ENCODE assay signal across 8 cellular contexts in genomic region chr6:33248643-33248931, GRCh38. TPM values are rescaled to one million over a fixed set of nuclear protein-coding genes. Genes with fewer than 3 reads are reported as not detected.
DNase-seq lines count a peak whose midpoint lies in the region; ATAC-seq, FAIRE-seq and TF ChIP-seq lines count a peak whose summit lies in the region.

No MANE protein-coding gene starts in this region.

- ATAC-seq in HG02642 (IDR thresholded peaks at IDR 0.05; ENCODE audit: poor library complexity, unreplicated experiment) (peak; percentile 5), RWPE2 (ENCODE audit: low read depth) (peak; percentile 20; the same call in 2 of the 3 replicates)

- H2BK5ac ChIP-seq in H1 (ENCODE audit: low read depth, low read length) = no peak overlapping the region

- no peak overlapping the region for H3K14ac ChIP-seq in H1 (ENCODE audit: insufficient read length)

- H2AFZ ChIP-seq in H1 (ENCODE audit: low read length) = no peak overlapping the region

- H2BK20ac ChIP-seq in H1 (ENCODE audit: low read length) = no peak overlapping the region

- H4K20me1 ChIP-seq in H1 (replicated peaks in 1 of 2; ENCODE audit: control insufficient read depth in 1 of 2, insufficient read depth in 2 of 2, low read length in 2 of 2) = no peaks in the 10 kb centered on the region

- no peak overlapping the region for H3K23ac ChIP-seq in H1 (ENCODE audit: insufficient read length)

- WGBS in H1 (ENCODE audit: extremely low coverage in 1 of 2, insufficient coverage in 1 of 2, insufficient read length in 1 of 2, insufficient replicate concordance in 2 of 2, low coverage in 1 of 2, low lambda C conversion rate in 2 of 2, missing lambda C conversion rate in 1 of 2), 2 experiments = 15% methylated on average over 14 of the region's 18 CpGs; no CpG with 5 or more reads in 1 of the 2 experiments

- no peak for TF ChIP-seq CTCF in GM12864 (IDR thresholded peaks at IDR 0.05; ENCODE audit: low read depth, low read length, missing control alignments)
- peak; percentile 71 for TF ChIP-seq CTCF in RWPE2 (IDR thresholded peaks at IDR 0.05; ENCODE audit: poor library complexity, severe bottlenecking)
- no peak for TF ChIP-seq CTCF in H1 (IDR thresholded peaks at IDR 0.05; ENCODE audit: control extremely low read depth in 1 of 3, insufficient read depth in 1 of 3, low read depth in 1 of 3, low read length in 3 of 3)

- no peak overlapping the region for H3K18ac ChIP-seq in H1 (ENCODE audit: extremely low read depth, low read length)

- no peak overlapping the region for H4K91ac ChIP-seq in H1 (replicated peaks; ENCODE audit: insufficient read length, low read length)

- no peak overlapping the region for H2BK12ac ChIP-seq in H1 (ENCODE audit: low read depth, low read length)

- H3K4me2 ChIP-seq in H1 (ENCODE audit: insufficient read depth in 1 of 2, low read depth in 2 of 2, low read length in 2 of 2) = peak overlapping the region; percentile 63 to 98

- no peak overlapping the region for H3K9ac ChIP-seq in H1 (replicated peaks in 1 of 4; ENCODE audit: extremely low read depth in 1 of 4, low read depth in 3 of 4, low read length in 3 of 4)

- TF ChIP-seq EP300 in H1 (IDR thresholded peaks at IDR 0.05; ENCODE audit: borderline replicate concordance in 1 of 2, low read depth in 2 of 2, low read length in 2 of 2) = no peak

- no peak for FAIRE-seq in H1 (lab: Jason Lieb, UNC)

- H3K4me3 ChIP-seq in GM12864 (ENCODE audit: low read depth, low read length) (peak overlapping the region; percentile 78), RWPE2 (ENCODE audit: severe bottlenecking) (peak overlapping the region; percentile 38), H1 (ENCODE audit: extremely low read depth in 1 of 4, insufficient read depth in 2 of 4, low read depth in 3 of 4, low read length in 4 of 4) (peak overlapping the region; percentile 20 to 70 (median 52); a peak in 7 of 8 replicates)

- H3K23me2 ChIP-seq in H1 (ENCODE audit: low read depth, low read length) = peaks cover 9% of the 10 kb centered on the region; the same call in 1 of the 2 replicates

- H3K79me2 ChIP-seq in H1 (ENCODE audit: control insufficient read depth in 1 of 2, insufficient read depth in 2 of 2, low read length in 2 of 2) = no peaks in the 10 kb centered on the region

- H3K56ac ChIP-seq in H1 (replicated peaks; ENCODE audit: insufficient read length, low read depth, low read length) = no peak overlapping the region

- H4K5ac ChIP-seq in H1 (ENCODE audit: insufficient read length, low read depth, low read length) = no peak overlapping the region

- no peak overlapping the region for H2AK5ac ChIP-seq in H1 (ENCODE audit: low read depth, low read length)

- H3K27me3 ChIP-seq in RWPE2 (ENCODE audit: insufficient read depth, poor library complexity, severe bottlenecking) (no peaks in the 10 kb centered on the region), H1 (replicated peaks in 1 of 4; ENCODE audit: control insufficient read depth in 3 of 4, extremely low read depth in 1 of 4, insufficient read depth in 3 of 4, low read length in 3 of 4) (peaks cover 0 to 21% (median 11%) of the 10 kb centered on the region in 4 experiments; a peak in 6 of 7 replicates)

- H3K9me3 ChIP-seq in RWPE2 (ENCODE audit: severe bottlenecking) (no peaks in the 10 kb centered on the region), H1 (ENCODE audit: insufficient read depth in 2 of 2, low read depth in 1 of 2, low read length in 1 of 2) (no peaks in the 10 kb centered on the region)

- no peak overlapping the region for H3K4ac ChIP-seq in H1 (replicated peaks; ENCODE audit: insufficient read length, low read depth, low read length)

- no peak overlapping the region for H2BK120ac ChIP-seq in H1 (replicated peaks; ENCODE audit: low read depth, low read length)

- peak overlapping the region; percentile 83 for H3K27ac ChIP-seq in RWPE2 (ENCODE audit: poor library complexity, severe bottlenecking)
- no peak overlapping the region for H3K27ac ChIP-seq in H1 (ENCODE audit: low read depth, low read length)

- H3K79me1 ChIP-seq in H1 (ENCODE audit: low read depth, low read length) = no peaks in the 10 kb centered on the region

- CTCF ChIA-PET in H1 (lab: Charles Lee; ENCODE audit: partially characterized antibody) = interaction anchor here (0.9 to 7.9 kb wide), 39 partner anchors 11 to 315 kb away, joined by 3 to 107 read pairs (median 6); partner anchors contain the start of genes HSD17B8, RING1, RPS18 and VPS52

- POLR2A ChIA-PET in H1 (lab: Charles Lee; ENCODE audit: partially characterized antibody) = interaction anchor here (0.7 to 2.2 kb wide), 15 partner anchors 8 to 276 kb away, joined by 3 to 15 read pairs (median 5); partner anchors contain the start of genes HSD17B8, RGL2, RING1 and RPS18

- no peak overlapping the region for H2BK15ac ChIP-seq in H1 (ENCODE audit: low read length)

- H3K4me1 ChIP-seq in RWPE2 (ENCODE audit: insufficient read depth, poor library complexity, severe bottlenecking) (peaks cover 10% of the 10 kb centered on the region), H1 (replicated peaks in 1 of 4; ENCODE audit: control insufficient read depth in 3 of 4, insufficient read depth in 4 of 4, low read length in 3 of 4) (peaks cover 0 to 10% (median 7%) of the 10 kb centered on the region in 4 experiments; a peak in 4 of 7 replicates)

- no peak overlapping the region for H4K8ac ChIP-seq in H1 (ENCODE audit: extremely low read depth, insufficient read depth, low read length)

- no peak for DNase-seq in GM12864 (ENCODE audit: low read depth)
- DNase-seq in RWPE2 (ENCODE audit: low spot score) = no peak
- no peak for DNase-seq in H1 (ENCODE audit: low read depth in 1 of 2, low spot score in 2 of 2)
- peak; percentile 61 for DNase-seq in myocyte (ENCODE audit: low read depth)
- no peak for DNase-seq in HuH-7 (ENCODE audit: low spot score)
- DNase-seq in kidney glomerular epithelial cell (lab: John Stamatoyannopoulos, UW) = no peak
- DNase-seq in OCI-M1 (lab: John Stamatoyannopoulos, UW) = no peak

- H3K36me3 ChIP-seq in RWPE2 (ENCODE audit: low read depth) (peaks cover 8% of the 10 kb centered on the region), H1 (ENCODE audit: control insufficient read depth in 2 of 4, insufficient read depth in 4 of 4, low read length in 3 of 4) (peaks cover 0 to 2% (median 0%) of the 10 kb centered on the region in 4 experiments; a peak in 1 of 8 replicates)

- TF ChIP-seq RAD21 in H1 (IDR thresholded peaks at IDR 0.05 in 1 of 2, conservative IDR thresholded peaks at IDR 0.05 in 1 of 2; ENCODE audit: low read depth in 2 of 2, low read length in 2 of 2) = no peak

- TF ChIP-seq POLR2A in H1 (IDR thresholded peaks at IDR 0.05; ENCODE audit: control extremely low read depth in 1 of 2, low read depth in 2 of 2, low read length in 2 of 2) = no peak

RNA-seq across cellular contexts. Expression of gene VPS52, which starts 23.1 kb away (rescaled TPM):
- 35.0 and 36.5 TPM in 2 replicates for total RNA-seq in H1 (2021; fragmentation: NEBNext Ultra II Directional; extraction: Animal tissue kit (Norgen Biotek cat#: 25700))
- 86.3 and 89.7 TPM in 2 replicates for polyA plus RNA-seq in H1 (2011; rRNA removed)
- polyA plus RNA-seq in H1 (2011; cell fraction: cytosol; rRNA removed) = 59.2 TPM
- 180 TPM for polyA plus RNA-seq in H1 (2011; cell fraction: nucleus; rRNA removed)
- 37.9 to 44.1 TPM (median 43.2 TPM) in 4 replicates for polyA plus RNA-seq in H1 (2012, experiment 1 of 2)
- polyA plus RNA-seq in H1 (2012, experiment 2 of 2) = 35.8 TPM
- 41.3 TPM for polyA plus RNA-seq in H1 (2013, experiment 1 of 2)
- polyA plus RNA-seq in H1 (2013, experiment 2 of 2) = 37.9 TPM
- polyA minus RNA-seq in H1 (2011; rRNA and poly(A)+ RNA removed) = 97.9 and 120 TPM in 2 replicates
- 33.8 TPM for polyA minus RNA-seq in H1 (2011; cell fraction: cytosol; rRNA and poly(A)+ RNA removed)
- polyA minus RNA-seq in H1 (2011; cell fraction: nucleus; rRNA and poly(A)+ RNA removed) = 77.5 TPM
- total RNA-seq in myocyte = 45.9 and 51.2 TPM in 2 replicates
- polyA plus RNA-seq in myocyte (2012) = 43.1 TPM

RNA-seq across cellular contexts. Expression of gene RPS18, which starts 23.3 kb away (rescaled TPM):
- 2,791 and 2,796 TPM in 2 replicates for total RNA-seq in H1 (2021; fragmentation: NEBNext Ultra II Directional; extraction: Animal tissue kit (Norgen Biotek cat#: 25700))
- 4,466 and 7,099 TPM in 2 replicates for polyA plus RNA-seq in H1 (2011; rRNA removed)
- polyA plus RNA-seq in H1 (2011; cell fraction: cytosol; rRNA removed) = 7,733 TPM
- polyA plus RNA-seq in H1 (2011; cell fraction: nucleus; rRNA removed) = 3,457 TPM
- polyA plus RNA-seq in H1 (2012, experiment 1 of 2) = 3,300 to 7,487 TPM (median 6,391 TPM) in 4 replicates
- 4,408 TPM for polyA plus RNA-seq in H1 (2012, experiment 2 of 2)
- 7,766 TPM for polyA plus RNA-seq in H1 (2013, experiment 1 of 2)
- 7,882 TPM for polyA plus RNA-seq in H1 (2013, experiment 2 of 2)
- polyA minus RNA-seq in H1 (2011; rRNA and poly(A)+ RNA removed) = 2,102 and 2,497 TPM in 2 replicates
- polyA minus RNA-seq in H1 (2011; cell fraction: cytosol; rRNA and poly(A)+ RNA removed) = 906 TPM
- 873 TPM for polyA minus RNA-seq in H1 (2011; cell fraction: nucleus; rRNA and poly(A)+ RNA removed)
- total RNA-seq in myocyte = 1,802 and 1,984 TPM in 2 replicates
- polyA plus RNA-seq in myocyte (2012) = 3,148 TPM

RNA-seq across cellular contexts. Expression of gene B3GALT4, which starts 28.3 kb away (rescaled TPM):
- total RNA-seq in H1 (2021; fragmentation: NEBNext Ultra II Directional; extraction: Animal tissue kit (Norgen Biotek cat#: 25700)) = 3.0 and 4.2 TPM in 2 replicates
- polyA plus RNA-seq in H1 (2011; rRNA removed) = 2.2 and 3.2 TPM in 2 replicates
- polyA plus RNA-seq in H1 (2011; cell fraction: cytosol; rRNA removed) = 2.2 TPM
- 3.3 TPM for polyA plus RNA-seq in H1 (2011; cell fraction: nucleus; rRNA removed)
- 1.9 to 2.4 TPM (median 2.1 TPM) in 4 replicates for polyA plus RNA-seq in H1 (2012, experiment 1 of 2)
- 1.9 TPM for polyA plus RNA-seq in H1 (2012, experiment 2 of 2)
- 1.8 TPM for polyA plus RNA-seq in H1 (2013, experiment 1 of 2)
- polyA plus RNA-seq in H1 (2013, experiment 2 of 2) = 1.6 TPM
- polyA minus RNA-seq in H1 (2011; rRNA and poly(A)+ RNA removed) = 2.4 and 2.7 TPM in 2 replicates
- 3.4 TPM for polyA minus RNA-seq in H1 (2011; cell fraction: cytosol; rRNA and poly(A)+ RNA removed)
- polyA minus RNA-seq in H1 (2011; cell fraction: nucleus; rRNA and poly(A)+ RNA removed) = 13.2 TPM
- total RNA-seq in myocyte = 0.21 TPM in 1 of 2 replicates, not detected in the other
- polyA plus RNA-seq in myocyte (2012) = 0.13 TPM

RNA-seq across cellular contexts. Expression of gene RING1, which starts 40.3 kb away (rescaled TPM):
- 26.0 and 27.4 TPM in 2 replicates for total RNA-seq in H1 (2021; fragmentation: NEBNext Ultra II Directional; extraction: Animal tissue kit (Norgen Biotek cat#: 25700))
- 16.4 and 26.0 TPM in 2 replicates for polyA plus RNA-seq in H1 (2011; rRNA removed)
- polyA plus RNA-seq in H1 (2011; cell fraction: cytosol; rRNA removed) = 21.6 TPM
- 47.7 TPM for polyA plus RNA-seq in H1 (2011; cell fraction: nucleus; rRNA removed)
- 28.0 to 35.2 TPM (median 32.1 TPM) in 4 replicates for polyA plus RNA-seq in H1 (2012, experiment 1 of 2)
- 17.7 TPM for polyA plus RNA-seq in H1 (2012, experiment 2 of 2)
- 20.9 TPM for polyA plus RNA-seq in H1 (2013, experiment 1 of 2)
- polyA plus RNA-seq in H1 (2013, experiment 2 of 2) = 20.0 TPM
- 12.0 and 14.3 TPM in 2 replicates for polyA minus RNA-seq in H1 (2011; rRNA and poly(A)+ RNA removed)
- 9.2 TPM for polyA minus RNA-seq in H1 (2011; cell fraction: cytosol; rRNA and poly(A)+ RNA removed)
- polyA minus RNA-seq in H1 (2011; cell fraction: nucleus; rRNA and poly(A)+ RNA removed) = 6.3 TPM
- 21.6 and 21.8 TPM in 2 replicates for total RNA-seq in myocyte
- 64.3 TPM for polyA plus RNA-seq in myocyte (2012)

RNA-seq across cellular contexts. Expression of gene WDR46, which starts 40.5 kb away (rescaled TPM):
- 91.0 and 99.4 TPM in 2 replicates for total RNA-seq in H1 (2021; fragmentation: NEBNext Ultra II Directional; extraction: Animal tissue kit (Norgen Biotek cat#: 25700))
- polyA plus RNA-seq in H1 (2011; rRNA removed) = 69.7 and 71.3 TPM in 2 replicates
- 78.1 TPM for polyA plus RNA-seq in H1 (2011; cell fraction: cytosol; rRNA removed)
- 118 TPM for polyA plus RNA-seq in H1 (2011; cell fraction: nucleus; rRNA removed)
- 79.6 to 117 TPM (median 101 TPM) in 4 replicates for polyA plus RNA-seq in H1 (2012, experiment 1 of 2)
- 79.5 TPM for polyA plus RNA-seq in H1 (2012, experiment 2 of 2)
- 99.8 TPM for polyA plus RNA-seq in H1 (2013, experiment 1 of 2)
- 97.1 TPM for polyA plus RNA-seq in H1 (2013, experiment 2 of 2)
- polyA minus RNA-seq in H1 (2011; rRNA and poly(A)+ RNA removed) = 102 and 111 TPM in 2 replicates
- 82.9 TPM for polyA minus RNA-seq in H1 (2011; cell fraction: cytosol; rRNA and poly(A)+ RNA removed)
- 56.9 TPM for polyA minus RNA-seq in H1 (2011; cell fraction: nucleus; rRNA and poly(A)+ RNA removed)
- total RNA-seq in myocyte = 74.7 and 95.2 TPM in 2 replicates
- polyA plus RNA-seq in myocyte (2012) = 65.0 TPM
